29 cellular contexts compared by ENCODE assay signal in genomic region chr1:210381934-210382333, GRCh38.
"Had no signal": no experiment of that assay in that cellular context is flagged by ENCODE, and none has a peak within 500 bp of the region (broad histone marks: within the 10 kb centered on the region; RNA-seq: fewer than 3 reads in every experiment).

No MANE protein-coding gene starts in this region.

- H3K4me1 ChIP-seq: lower lobe of right lung, pancreas, prostate gland, stomach, testis, upper lobe of right lung had no signal

- H3K9me3 Mint-ChIP-seq: immature natural killer cell; naive thymus-derived CD8-positive, alpha-beta T cell; nephron; neural crest cell; stimulated activated naive B cell treated with anti-CD40 and anti-IgM and Interleukin-4, amounts not matched to agents 10 μg/mL and 1 μg/mL and 100 μg/mL, for 72 hours had no signal

- H3K27me3 ChIP-seq: pancreas, right lobe of liver, stomach, testis, tibial artery, upper lobe of right lung had no signal

- DNase-seq: hippocampal formation; immature natural killer cell; kidney; lower lobe of right lung; mammary epithelial cell; mesenchymal stem cell; naive thymus-derived CD8-positive, alpha-beta T cell; nucleus accumbens; pancreas; posterior cingulate gyrus; retina; right lobe of liver; stimulated activated CD4-positive, alpha-beta T cell treated with anti-CD3 and anti-CD28 coated beads, Interleukin-12 subunit alpha, Interleukin-12 subunit beta, amount 100 ng/mL, for 4 hours; stimulated activated CD4-positive, alpha-beta T cell treated with anti-CD3 and anti-CD28 coated beads, Interleukin-15, amount 100 ng/mL, for 24 hours; stimulated activated CD4-positive, alpha-beta T cell treated with anti-CD3 and anti-CD28 coated beads, Interleukin-2, amount 100 ng/mL, for 24 hours; stimulated activated CD4-positive, alpha-beta T cell treated with anti-CD3 and anti-CD28 coated beads, Interleukin-4, amount 100 ng/mL, for 1 hour; stimulated activated naive B cell treated with anti-CD40 and anti-IgM and Interleukin-4, amounts not matched to agents 10 μg/mL and 1 μg/mL and 100 μg/mL, for 72 hours; stimulated activated naive CD8-positive, alpha-beta T cell treated with anti-CD3 and anti-CD28 coated beads, Interleukin-15, Interleukin-2, amounts not matched to agents 100 U/mL and 50 U/mL, for 24 hours; stomach; testis; tibial artery; trophoblast cell; upper lobe of right lung had no signal

- H3K36me3 ChIP-seq: lower lobe of right lung, pancreas, prostate gland, right lobe of liver, stomach, tibial artery, upper lobe of right lung had no signal

- H3K27me3 Mint-ChIP-seq: stimulated activated naive B cell treated with anti-CD40 and anti-IgM and Interleukin-4, amounts not matched to agents 10 μg/mL and 1 μg/mL and 100 μg/mL, for 72 hours had no signal

- H3K4me3 Mint-ChIP-seq: immature natural killer cell; naive thymus-derived CD8-positive, alpha-beta T cell; nephron; neural crest cell; stimulated activated naive B cell treated with anti-CD40 and anti-IgM and Interleukin-4, amounts not matched to agents 10 μg/mL and 1 μg/mL and 100 μg/mL, for 72 hours had no signal

- H3K27ac Mint-ChIP-seq: immature natural killer cell; naive thymus-derived CD8-positive, alpha-beta T cell; stimulated activated naive B cell treated with anti-CD40 and anti-IgM and Interleukin-4, amounts not matched to agents 10 μg/mL and 1 μg/mL and 100 μg/mL, for 72 hours had no signal

- H3K9me3 ChIP-seq: lower lobe of right lung, pancreas, prostate gland, right lobe of liver, stomach, testis, tibial artery, upper lobe of right lung had no signal

- FAIRE-seq: islet of Langerhans, kidney, pancreas, urothelium cell line had no signal

- H3K4me1 Mint-ChIP-seq: immature natural killer cell; naive thymus-derived CD8-positive, alpha-beta T cell; stimulated activated naive B cell treated with anti-CD40 and anti-IgM and Interleukin-4, amounts not matched to agents 10 μg/mL and 1 μg/mL and 100 μg/mL, for 72 hours had no signal

- ATAC-seq: lower lobe of right lung; naive thymus-derived CD8-positive, alpha-beta T cell; pancreas; right lobe of liver; stimulated activated naive B cell treated with anti-CD40 and anti-IgM and Interleukin-4, amounts not matched to agents 10 μg/mL and 1 μg/mL and 100 μg/mL, for 72 hours; stimulated activated naive CD8-positive, alpha-beta T cell treated with anti-CD3 and anti-CD28 coated beads, Interleukin-15, Interleukin-2, amounts not matched to agents 100 U/mL and 50 U/mL, for 24 hours; upper lobe of right lung had no signal

- H3K27ac ChIP-seq: lower lobe of right lung, pancreas, prostate gland, right lobe of liver, skin epidermis, stomach, testis, tibial artery, upper lobe of right lung had no signal

- H3K36me3 Mint-ChIP-seq: immature natural killer cell; naive thymus-derived CD8-positive, alpha-beta T cell had no signal

- H3K4me3 ChIP-seq: lower lobe of right lung, pancreas, prostate gland, right lobe of liver, skin epidermis, stomach, testis, tibial artery, upper lobe of right lung had no signal
